Comparison of ENCODE assay signal across 16 cellular contexts in genomic region chr22:49811014-49811791, GRCh38. TPM values are rescaled to one million over a fixed set of nuclear protein-coding genes. Genes with fewer than 3 reads are reported as not detected.
DNase-seq lines count a peak whose midpoint lies in the region; ATAC-seq and TF ChIP-seq lines count a peak whose summit lies in the region.
"Had no signal": no experiment of that assay in that cellular context is flagged by ENCODE, and none has a peak within 500 bp of the region (broad histone marks: within the 10 kb centered on the region; RNA-seq: fewer than 3 reads in every experiment).

No MANE protein-coding gene starts in this region.

- peaks cover 43 to 64% (median 50%) of the 10 kb centered on the region in 10 experiments for H3K4me1 ChIP-seq in BLaER1 treated with 17β-estradiol and CSF1 and Interleukin-3, amounts not matched to agents 10 nM and 100 nM
- peaks cover 60% of the 10 kb centered on the region for H3K4me1 ChIP-seq in CD8-positive, alpha-beta memory T cell (ENCODE audit: insufficient read depth, low read length)
- H3K4me1 ChIP-seq in A673 (ENCODE audit: insufficient read depth, low read length, poor library complexity, severe bottlenecking): no peaks in the 10 kb centered on the region

- CTCF ChIA-PET in CD8-positive, alpha-beta memory T cell (lab: Charles Lee): interaction anchor here (1.1 kb wide), 1 partner anchor 11 kb away, joined by 4 read pairs; no protein-coding TSS in a partner anchor
- CTCF ChIA-PET in A673 (lab: Charles Lee): interaction anchor here (0.7 kb wide), 1 partner anchor 762 kb away, joined by 3 read pairs; no protein-coding TSS in a partner anchor

- H3K4me2 ChIP-seq in BLaER1 treated with 17β-estradiol and CSF1 and Interleukin-3, amounts not matched to agents 10 nM and 100 nM: peak overlapping the region in 10 of 11 experiments; percentile 8 to 49 (median 30); a peak in 15 of 22 replicates
- H3K4me2 ChIP-seq: GM23338 had no signal

- H3K27me3 Mint-ChIP-seq in CD8-positive, alpha-beta memory T cell: no peaks in the 10 kb centered on the region
- no peaks in the 10 kb centered on the region for H3K27me3 Mint-ChIP-seq in activated naive CD8-positive, alpha-beta T cell
- no peaks in the 10 kb centered on the region for H3K27me3 Mint-ChIP-seq in mesothelial cell of epicardium (ENCODE audit: low read depth)

- intact Hi-C loops in sciatic nerve (cut with DNase I) (no loop called here), A673 (cut with micrococcal nuclease; ENCODE audit: unreplicated experiment) (no loop called here)

- H3K36me3 ChIP-seq in BLaER1 treated with 17β-estradiol and CSF1 and Interleukin-3, amounts not matched to agents 10 nM and 100 nM: peaks cover 40 to 98% (median 90%) of the 10 kb centered on the region in 11 experiments
- H3K36me3 ChIP-seq in CD8-positive, alpha-beta memory T cell (ENCODE audit: insufficient read depth, low read length): no peaks in the 10 kb centered on the region
- H3K36me3 ChIP-seq in A673 (ENCODE audit: insufficient read depth, low read length, poor library complexity, severe bottlenecking): peaks cover 25% of the 10 kb centered on the region

- no peak overlapping the region for H3K9ac ChIP-seq in BLaER1 treated with 17β-estradiol and CSF1 and Interleukin-3, amounts not matched to agents 10 nM and 100 nM

- H3K9me3 ChIP-seq in BLaER1 treated with 17β-estradiol and CSF1 and Interleukin-3, amounts not matched to agents 10 nM and 100 nM (replicated peaks in 1 of 11): peaks cover 0 to 9% (median 0%) of the 10 kb centered on the region in 11 experiments; a peak in 1 of 22 replicates
- H3K9me3 ChIP-seq in CD8-positive, alpha-beta memory T cell (ENCODE audit: low read length): no peaks in the 10 kb centered on the region
- H3K9me3 ChIP-seq in A673 (ENCODE audit: low read depth, low read length, poor library complexity, severe bottlenecking): no peaks in the 10 kb centered on the region
- H3K9me3 ChIP-seq: suprapubic skin had no signal

- H3K4me3 ChIP-seq in BLaER1 treated with 17β-estradiol and CSF1 and Interleukin-3, amounts not matched to agents 10 nM and 100 nM: no peak overlapping the region
- H3K4me3 ChIP-seq in CD8-positive, alpha-beta memory T cell (ENCODE audit: low read length): no peak overlapping the region
- no peak overlapping the region for H3K4me3 ChIP-seq in A673 (ENCODE audit: low read depth, low read length, poor library complexity, severe bottlenecking)
- H3K4me3 ChIP-seq: GM23338, suprapubic skin had no signal

- H3K4me3 Mint-ChIP-seq in CD8-positive, alpha-beta memory T cell: peak overlapping the region in 4 of 7 donors; percentile 4 to 58 (median 30)
- peak overlapping the region; percentile 74 for H3K4me3 Mint-ChIP-seq in activated naive CD8-positive, alpha-beta T cell
- no peak overlapping the region for H3K4me3 Mint-ChIP-seq in mesothelial cell of epicardium
- H3K4me3 Mint-ChIP-seq: GM23338, nephron had no signal

- no peak for ATAC-seq in sciatic nerve
- ATAC-seq: GM23338 had no signal

- peaks cover 100% of the 10 kb centered on the region in 11 experiments for H4K20me1 ChIP-seq in BLaER1 treated with 17β-estradiol and CSF1 and Interleukin-3, amounts not matched to agents 10 nM and 100 nM

- H3K4me1 Mint-ChIP-seq in CD8-positive, alpha-beta memory T cell: peaks cover 78 to 90% (median 86%) of the 10 kb centered on the region in 3 donors
- peaks cover 84% of the 10 kb centered on the region for H3K4me1 Mint-ChIP-seq in activated naive CD8-positive, alpha-beta T cell (ENCODE audit: low read depth)
- H3K4me1 Mint-ChIP-seq in mesothelial cell of epicardium: peaks cover 19% of the 10 kb centered on the region

- no peaks in the 10 kb centered on the region for H3K27me3 ChIP-seq in BLaER1 treated with 17β-estradiol and CSF1 and Interleukin-3, amounts not matched to agents 10 nM and 100 nM
- H3K27me3 ChIP-seq in CD8-positive, alpha-beta memory T cell (ENCODE audit: insufficient read depth, low read length, poor library complexity, severe bottlenecking): no peaks in the 10 kb centered on the region
- no peaks in the 10 kb centered on the region for H3K27me3 ChIP-seq in A673 (replicated peaks; ENCODE audit: insufficient read depth, low read depth, low read length, poor library complexity)
- H3K27me3 ChIP-seq: suprapubic skin had no signal

- peak overlapping the region in 6 of 8 donors; percentile 25 to 95 (median 50) for H3K27ac Mint-ChIP-seq in CD8-positive, alpha-beta memory T cell
- peak overlapping the region; percentile 59 for H3K27ac Mint-ChIP-seq in activated naive CD8-positive, alpha-beta T cell
- H3K27ac Mint-ChIP-seq in mesothelial cell of epicardium: peak overlapping the region; percentile 59
- H3K27ac Mint-ChIP-seq: GM23338, nephron had no signal

- BruUV-seq in A673 (replicated peaks; lab: Mats Ljungman, UMichigan): no TSS peak

- H3K9me3 Mint-ChIP-seq in CD8-positive, alpha-beta memory T cell: no peaks in the 10 kb centered on the region
- no peaks in the 10 kb centered on the region for H3K9me3 Mint-ChIP-seq in activated naive CD8-positive, alpha-beta T cell (ENCODE audit: low read depth)
- H3K9me3 Mint-ChIP-seq in mesothelial cell of epicardium: peaks cover 7% of the 10 kb centered on the region
- H3K9me3 Mint-ChIP-seq: GM23338 had no signal

- in situ Hi-C loops in GM13977 (cut with MboI; ENCODE audit: low pct_unique_long_range_greater_than_20kb, low sequenced_read_pairs, unreplicated experiment): no loop called here

- peaks cover 3 to 55% (median 3%) of the 10 kb centered on the region in 3 donors for H3K36me3 Mint-ChIP-seq in CD8-positive, alpha-beta memory T cell
- H3K36me3 Mint-ChIP-seq in activated naive CD8-positive, alpha-beta T cell: peaks cover 3% of the 10 kb centered on the region
- H3K36me3 Mint-ChIP-seq in mesothelial cell of epicardium: peaks cover 32% of the 10 kb centered on the region

- POLR2A ChIA-PET in CD8-positive, alpha-beta memory T cell (lab: Charles Lee): no interaction called here
- POLR2A ChIA-PET in A673 (lab: Charles Lee; ENCODE audit: low non-redundant PET): no interaction called here

- H3K27ac ChIP-seq in BLaER1 treated with 17β-estradiol and CSF1 and Interleukin-3, amounts not matched to agents 10 nM and 100 nM: 0 out of 22 replicates have a peak overlapping the region, but pooled peaks of 1 of the 11 experiments have one; percentile 11
- H3K27ac ChIP-seq in CD8-positive, alpha-beta memory T cell (ENCODE audit: low read depth, low read length): no peak overlapping the region
- no peak overlapping the region for H3K27ac ChIP-seq in A673 (ENCODE audit: low read depth, low read length, poor library complexity, severe bottlenecking)
- H3K27ac ChIP-seq: suprapubic skin had no signal

- DNase-seq in CD8-positive, alpha-beta memory T cell: no peak
- no peak for DNase-seq in mesothelial cell of epicardium (ENCODE audit: low spot score in 2 of 2, unreplicated experiment in 2 of 2)
- no peak for DNase-seq in sciatic nerve (ENCODE audit: low spot score)
- DNase-seq in GM13977 (ENCODE audit: low spot score): no peak
- DNase-seq in A673 (ENCODE audit: low spot score): no peak
- DNase-seq: activated CD4-positive, alpha-beta T cell treated with anti-CD3 and anti-CD28 coated beads, Interleukin-2, amount 50 U/mL, for 4 hours; activated gamma-delta T cell treated with Interleukin-2 at 50 U/mL for 16 hours; NCI-H146; NCI-H345; SHP77; T1000 had no signal

- TF ChIP-seq CTCF in mesothelial cell of epicardium (IDR thresholded peaks at IDR 0.05; ENCODE audit: unreplicated experiment) (no peak), GM13977 (IDR thresholded peaks at IDR 0.05; ENCODE audit: extremely low read depth, insufficient read depth, missing control alignments) (no peak), A673 (conservative IDR thresholded peaks at IDR 0.05; ENCODE audit: low read depth, low read length) (no peak)

RNA-seq across cellular contexts. Expression of gene BRD1, which starts 16.5 kb away (rescaled TPM):
- 10 to 100 TPM; 32.9 to 35.1 TPM for total RNA-seq in CD8-positive, alpha-beta memory T cell
- polyA plus RNA-seq in CD8-positive, alpha-beta memory T cell: 4.9 TPM
- 60.3 to 65.0 TPM (median 64.1 TPM) in 3 replicates for total RNA-seq in mesothelial cell of epicardium
- 37.7 TPM for total RNA-seq in sciatic nerve
- total RNA-seq in A673 (2021): 47.2 and 51.2 TPM in 2 replicates

RNA-seq across cellular contexts. Expression of gene ZBED4, which starts 42.4 kb away (rescaled TPM):
- total RNA-seq in CD8-positive, alpha-beta memory T cell: 10 to 100 TPM; 24.2 to 24.3 TPM
- 11.1 TPM for polyA plus RNA-seq in CD8-positive, alpha-beta memory T cell
- total RNA-seq in mesothelial cell of epicardium (32.3 to 33.3 TPM (median 32.6 TPM) in 3 replicates), sciatic nerve (8.0 TPM), A673 (2021) (31.5 and 33.1 TPM in 2 replicates)
